ENCODE assay signal across 8 cellular contexts in the genomic region with DNA sequence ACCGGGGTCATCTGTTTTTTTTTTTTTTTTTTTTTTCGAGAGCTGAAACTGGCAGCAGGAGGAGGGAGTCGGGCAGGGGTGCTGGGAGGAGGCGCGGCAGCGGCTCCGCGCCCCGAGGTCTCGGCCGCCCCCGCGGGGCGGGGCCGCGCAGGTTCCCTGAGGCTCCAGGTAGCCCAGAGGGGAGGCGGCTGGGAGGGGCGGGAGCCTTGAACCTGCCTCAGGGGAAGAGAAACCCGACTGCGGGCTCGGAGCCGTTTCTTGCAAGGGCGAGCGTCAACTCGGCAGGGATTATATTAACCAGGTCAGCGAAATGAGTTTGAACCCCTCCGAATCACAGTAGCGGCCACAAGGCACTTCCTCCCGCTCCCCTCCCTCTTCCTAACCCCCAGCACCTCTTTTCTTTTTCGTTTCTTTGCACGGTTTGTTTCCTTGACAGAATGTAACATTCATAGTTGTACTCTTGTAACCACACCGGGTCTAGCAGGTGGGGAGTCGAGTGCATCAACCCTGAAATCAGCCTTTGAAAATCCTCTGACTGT. TPM values are rescaled to one million over a fixed set of nuclear protein-coding genes. Genes with fewer than 3 reads are reported as not detected.
A peak's percentile ranks its signal among the peaks of the same experiment; 100 is the strongest.
DNase-seq lines count a peak whose midpoint lies in the region; ATAC-seq and TF ChIP-seq lines count a peak whose summit lies in the region.

No MANE protein-coding gene starts in this region.

- H3K4me3 Mint-ChIP-seq in activated T-cell treated with anti-CD3 and anti-CD28 coated beads, Interleukin-2, amount 50 U/mL, for 24 hours, result peak overlapping the region; percentile 95

- TF ChIP-seq EP300 in sigmoid colon (IDR thresholded peaks at IDR 0.05), result no peak

- 0 to 1% methylated on average over 33 of the region's 33 CpGs for WGBS in sigmoid colon, 2 donors

- H3K4me3 ChIP-seq in sigmoid colon, result peak overlapping the region in 3 of 4 donors; percentile 54 to 62 (median 62)

- H3K27me3 Mint-ChIP-seq in activated T-cell treated with anti-CD3 and anti-CD28 coated beads, Interleukin-2, amount 50 U/mL, for 24 hours, result no peaks in the 10 kb centered on the region

- H3K36me3 ChIP-seq in sigmoid colon, result no peaks in the 10 kb centered on the region

- H3K9me3 ChIP-seq in sigmoid colon, result no peaks in the 10 kb centered on the region

- TF ChIP-seq POLR2A in sigmoid colon (IDR thresholded peaks at IDR 0.05), result no peak

- no peak overlapping the region for H3K27ac ChIP-seq in sigmoid colon

- no peaks in the 10 kb centered on the region for H3K9me3 Mint-ChIP-seq in activated T-cell treated with anti-CD3 and anti-CD28 coated beads, Interleukin-2, amount 50 U/mL, for 24 hours

- peaks cover 0 to 34% (median 27%) of the 10 kb centered on the region in 4 donors for H3K4me1 ChIP-seq in sigmoid colon

- no peak for TF ChIP-seq CTCF in sigmoid colon (IDR thresholded peaks at IDR 0.05)

- H3K27me3 ChIP-seq in sigmoid colon, result peaks cover 27 to 64% (median 47%) of the 10 kb centered on the region in 3 donors

- ATAC-seq in HG03045 (IDR thresholded peaks at IDR 0.05; ENCODE audit: unreplicated experiment), result peak; percentile 41

- peaks cover 49% of the 10 kb centered on the region for H3K36me3 Mint-ChIP-seq in activated T-cell treated with anti-CD3 and anti-CD28 coated beads, Interleukin-2, amount 50 U/mL, for 24 hours (ENCODE audit: low read depth)

- peak overlapping the region; percentile 99 for H3K27ac Mint-ChIP-seq in activated T-cell treated with anti-CD3 and anti-CD28 coated beads, Interleukin-2, amount 50 U/mL, for 24 hours

- intact Hi-C loops in head of caudate nucleus (cut with DNase I), result no loop called here
- intact Hi-C loops in sigmoid colon (cut with DNase I), result no loop called here

- DNase-seq in NCI-H2029 (lab: John Stamatoyannopoulos, UW) (peak; percentile 2), NCI-H2029 treated with DMSO at 0.1 percent for 48 hours (lab: John Stamatoyannopoulos, UW) (no peak), NCI-H69 (lab: John Stamatoyannopoulos, UW) (peak; percentile 89), head of caudate nucleus (peak in 41 of 42 donors; percentile 35 to 89 (median 72)), sigmoid colon (no peak), H4 (ENCODE audit: low spot score) (no peak)
- peak; percentile 85 for DNase-seq in activated T-cell treated with anti-CD3 and anti-CD28 coated beads, Interleukin-2, amount 50 U/mL, for 24 hours

- H3K4me1 Mint-ChIP-seq in activated T-cell treated with anti-CD3 and anti-CD28 coated beads, Interleukin-2, amount 50 U/mL, for 24 hours (ENCODE audit: low read depth), result peaks cover 47% of the 10 kb centered on the region

RNA-seq across cellular contexts. Expression of gene MYB, which starts 2.0 kb away (rescaled TPM):
- total RNA-seq in sigmoid colon, result 1 to 10 TPM in 1 of 4 donors, under 1 TPM in 1, not detected in 2; 0.55 to 1.4 TPM
- polyA plus RNA-seq in sigmoid colon, result 10 to 100 TPM; 12.0 to 27.8 (median 22.0) TPM
- total RNA-seq in H4 (2014; rRNA removed; shearing (Covaris generic)), result 0.39 and 1.1 TPM in 2 replicates

Comparison
In these comparisons a context has a peak if more than half of its experiments do, and no peak if none do; other contexts are left out.
1. DNase-seq: peak in NCI-H2029 (single experiment), NCI-H69 (single experiment), activated T-cell treated with anti-CD3 and anti-CD28 coated beads, Interleukin-2, amount 50 U/mL, for 24 hours (single experiment) and head of caudate nucleus (41 of 42); none in NCI-H2029 treated with DMSO at 0.1 percent for 48 hours (single experiment), sigmoid colon (single experiment) and H4 (single experiment).